18 cellular contexts compared by ENCODE assay signal in the genomic region with DNA sequence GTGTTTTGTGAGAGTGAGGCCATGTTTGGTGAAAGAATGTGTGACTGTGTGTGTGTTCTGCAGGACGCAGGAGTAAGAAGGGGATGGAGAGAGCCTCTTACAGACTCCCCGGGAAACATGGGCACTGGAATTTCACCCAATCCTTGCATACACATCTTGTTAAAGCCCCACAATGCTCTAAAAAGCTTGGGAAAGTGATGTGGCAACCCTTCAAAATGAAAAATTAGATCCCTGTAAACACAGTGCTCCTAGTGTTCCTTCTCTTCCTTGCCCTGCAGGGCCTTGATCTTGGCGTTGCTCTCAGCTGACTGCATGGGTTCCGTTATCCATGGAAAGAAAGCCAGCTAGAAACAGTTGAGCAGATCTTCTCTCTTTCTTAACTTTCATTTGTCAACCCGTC.
DNase-seq lines count a peak whose midpoint lies in the region; ATAC-seq and TF ChIP-seq lines count a peak whose summit lies in the region.
"Had no signal": no experiment of that assay in that cellular context is flagged by ENCODE, and none has a peak within 500 bp of the region (broad histone marks: within the 10 kb centered on the region; RNA-seq: fewer than 3 reads in every experiment).

No MANE protein-coding gene starts in this region.

- H3K27ac ChIP-seq in left ventricle myocardium inferior (replicated peaks) (peak overlapping the region; percentile 38), heart right ventricle (peak overlapping the region in 1 of 10 donors; percentile 53), mesodermal cell (ENCODE audit: low read depth, low read length, severe bottlenecking) (peak overlapping the region; percentile 36), uterus (no peak overlapping the region)
- H3K27ac ChIP-seq: A549, WERI-Rb-1 had no signal

- no peak for TF ChIP-seq POLR2A in uterus (IDR thresholded peaks at IDR 0.05)

- H3K4me1 ChIP-seq in left ventricle myocardium inferior (no peaks in the 10 kb centered on the region), heart right ventricle (no peaks in the 10 kb centered on the region), mesodermal cell (ENCODE audit: control insufficient read depth, insufficient read depth, low read length, poor library complexity, severe bottlenecking) (peaks cover 11% of the 10 kb centered on the region), uterus (no peaks in the 10 kb centered on the region)
- H3K4me1 ChIP-seq: A549, left lung, upper lobe of left lung had no signal

- no peaks in the 10 kb centered on the region for H3K36me3 ChIP-seq in left ventricle myocardium inferior
- no peaks in the 10 kb centered on the region for H3K36me3 ChIP-seq in heart right ventricle
- no peaks in the 10 kb centered on the region for H3K36me3 ChIP-seq in mesodermal cell (ENCODE audit: control insufficient read depth, insufficient read depth, low read length)
- no peaks in the 10 kb centered on the region for H3K36me3 ChIP-seq in uterus
- H3K36me3 ChIP-seq: left lung, upper lobe of left lung, WERI-Rb-1 had no signal

- H3K27ac Mint-ChIP-seq in T-helper 17 cell = no peak overlapping the region
- H3K27ac Mint-ChIP-seq: activated CD4-positive, alpha-beta memory T cell treated with anti-CD3 and anti-CD28 coated beads, Interleukin-2, amount 10 ng/mL, durations not matched to agents 7 days and 5 days; activated T-helper 1 cell treated with anti-CD3 and anti-CD28 coated beads, Interleukin-12 subunit alpha, Interleukin-12 subunit beta, Interleukin-2, Interleukin-4 antibody, amounts not matched to agents 30 ng/mL and 10 ng/mL and 1 ng/mL, durations not matched to agents 14 hours and 24 hours and 36 hours; CD8-positive, alpha-beta T cell; effector memory CD8-positive, alpha-beta T cell; stimulated activated naive B cell treated with anti-CD40 and anti-IgM and Interleukin-4, amounts not matched to agents 10 μg/mL and 1 μg/mL and 100 μg/mL, for 72 hours had no signal

- TF ChIP-seq CTCF in left ventricle myocardium inferior (IDR thresholded peaks at IDR 0.05; ENCODE audit: borderline replicate concordance) (no peak), heart right ventricle (IDR thresholded peaks at IDR 0.05) (no peak), uterus (IDR thresholded peaks at IDR 0.05) (no peak)

- ATAC-seq in heart right ventricle (no peak), HG03097 (IDR thresholded peaks at IDR 0.05; ENCODE audit: low FRiP score, unreplicated experiment) (no peak), T-helper 17 cell (no peak), GM18873 (IDR thresholded peaks at IDR 0.05; ENCODE audit: low FRiP score, unreplicated experiment) (no peak)
- ATAC-seq: A549; CD8-positive, alpha-beta T cell; effector memory CD8-positive, alpha-beta T cell; stimulated activated naive B cell treated with anti-CD40 and anti-IgM and Interleukin-4, amounts not matched to agents 10 μg/mL and 1 μg/mL and 100 μg/mL, for 72 hours had no signal

- no peaks in the 10 kb centered on the region for H3K36me3 Mint-ChIP-seq in T-helper 17 cell (ENCODE audit: low read depth)
- H3K36me3 Mint-ChIP-seq: CD8-positive, alpha-beta T cell; stimulated activated naive B cell treated with anti-CD40 and anti-IgM and Interleukin-4, amounts not matched to agents 10 μg/mL and 1 μg/mL and 100 μg/mL, for 72 hours had no signal

- H3K4me3 ChIP-seq in left ventricle myocardium inferior = no peak overlapping the region
- H3K4me3 ChIP-seq in heart right ventricle = no peak overlapping the region
- H3K4me3 ChIP-seq in mesodermal cell (ENCODE audit: extremely low read depth, insufficient read depth, low read length, poor library complexity, severe bottlenecking) = no peak overlapping the region
- no peak overlapping the region for H3K4me3 ChIP-seq in uterus
- H3K4me3 ChIP-seq: A549, left lung, upper lobe of left lung had no signal

- H3K27me3 Mint-ChIP-seq in T-helper 17 cell = no peaks in the 10 kb centered on the region
- H3K27me3 Mint-ChIP-seq: activated CD4-positive, alpha-beta memory T cell treated with anti-CD3 and anti-CD28 coated beads, Interleukin-2, amount 10 ng/mL, durations not matched to agents 7 days and 5 days; effector memory CD8-positive, alpha-beta T cell; stimulated activated naive B cell treated with anti-CD40 and anti-IgM and Interleukin-4, amounts not matched to agents 10 μg/mL and 1 μg/mL and 100 μg/mL, for 72 hours had no signal

- H3K27me3 ChIP-seq in left ventricle myocardium inferior (ENCODE audit: low read depth) (no peaks in the 10 kb centered on the region), heart right ventricle (no peaks in the 10 kb centered on the region), uterus (no peaks in the 10 kb centered on the region)
- H3K27me3 ChIP-seq: left lung, upper lobe of left lung had no signal

- intact Hi-C loops in left ventricle myocardium inferior (cut with micrococcal nuclease) = no loop called here
- intact Hi-C loops in heart right ventricle (cut with DNase I) = no loop called here
- intact Hi-C loops in uterus (cut with DNase I; ENCODE audit: low total_unique reads) = no loop called here

- no peak overlapping the region for H3K4me3 Mint-ChIP-seq in T-helper 17 cell
- H3K4me3 Mint-ChIP-seq: activated CD4-positive, alpha-beta memory T cell treated with anti-CD3 and anti-CD28 coated beads, Interleukin-2, amount 10 ng/mL, durations not matched to agents 7 days and 5 days; activated T-helper 1 cell treated with anti-CD3 and anti-CD28 coated beads, Interleukin-12 subunit alpha, Interleukin-12 subunit beta, Interleukin-2, Interleukin-4 antibody, amounts not matched to agents 30 ng/mL and 10 ng/mL and 1 ng/mL, durations not matched to agents 14 hours and 24 hours and 36 hours; CD8-positive, alpha-beta T cell; effector memory CD8-positive, alpha-beta T cell; stimulated activated naive B cell treated with anti-CD40 and anti-IgM and Interleukin-4, amounts not matched to agents 10 μg/mL and 1 μg/mL and 100 μg/mL, for 72 hours had no signal

- DNase-seq in left ventricle myocardium inferior (no peak), heart right ventricle (no peak), epidermal melanocyte (ENCODE audit: insufficient read length, low spot score) (peak; percentile 76), T-helper 17 cell (no peak), uterus (no peak)
- DNase-seq: activated CD4-positive, alpha-beta memory T cell treated with anti-CD3 and anti-CD28 coated beads, Interleukin-2, amount 10 ng/mL, durations not matched to agents 7 days and 5 days; CD8-positive, alpha-beta T cell; central memory CD4-positive, alpha-beta T cell; effector memory CD8-positive, alpha-beta T cell; stimulated activated naive B cell treated with anti-CD40 and anti-IgM and Interleukin-4, amounts not matched to agents 10 μg/mL and 1 μg/mL and 100 μg/mL, for 72 hours; upper lobe of left lung; WERI-Rb-1 had no signal

- no peaks in the 10 kb centered on the region for H3K4me1 Mint-ChIP-seq in T-helper 17 cell
- H3K4me1 Mint-ChIP-seq: activated CD4-positive, alpha-beta memory T cell treated with anti-CD3 and anti-CD28 coated beads, Interleukin-2, amount 10 ng/mL, durations not matched to agents 7 days and 5 days; stimulated activated naive B cell treated with anti-CD40 and anti-IgM and Interleukin-4, amounts not matched to agents 10 μg/mL and 1 μg/mL and 100 μg/mL, for 72 hours had no signal

- H3K9me3 ChIP-seq in left ventricle myocardium inferior (replicated peaks) (peaks cover 14% of the 10 kb centered on the region), heart right ventricle (peaks cover 0 to 19% (median 0%) of the 10 kb centered on the region in 11 donors), mesodermal cell (ENCODE audit: control insufficient read depth, low read length) (no peaks in the 10 kb centered on the region), T-helper 17 cell (ENCODE audit: control insufficient read depth, low read length, poor library complexity, severe bottlenecking) (no peaks in the 10 kb centered on the region), uterus (no peaks in the 10 kb centered on the region)
- H3K9me3 ChIP-seq: A549 had no signal

- WGBS in heart right ventricle, 2 donors = 76 to 79% methylated on average over 5 of the region's 5 CpGs
- 89 to 95% methylated on average over 2 of the region's 5 CpGs for WGBS in mesodermal cell (ENCODE audit: insufficient coverage in 2 of 2), 2 experiments

Comparison
In these comparisons a context has a peak if more than half of its experiments do, and no peak if none do; other contexts are left out.
1. H3K27ac ChIP-seq: peak in left ventricle myocardium inferior (single experiment) and mesodermal cell (single experiment); none in uterus (0 of 2).